Comparison of ENCODE assay signal across 8 cellular contexts in genomic region chr16:14974656-14975417, GRCh38. TPM values are rescaled to one million over a fixed set of nuclear protein-coding genes. Genes with fewer than 3 reads are reported as not detected.
DNase-seq lines count a peak whose midpoint lies in the region; ATAC-seq, FAIRE-seq and TF ChIP-seq lines count a peak whose summit lies in the region.
"Not testable (repeated sequence)": the region's sequence is repeated elsewhere in the genome, so short reads cannot be mapped to it uniquely, and the experiment has no call there.

PDXDC1 (plus strand) TSS chr16:14975026; CDS start chr16:14975200, 174 bp downstream.

- peak within 1 kb of the TSS; percentile 85 to 92 for H3K4me3 ChIP-seq in kidney (ENCODE audit: low read length in 2 of 2)

- not testable (repeated sequence) for FAIRE-seq in kidney (lab: Jason Lieb, UNC)

- peak; percentile 90 to 93 for DNase-seq in AML-193 (lab: John Stamatoyannopoulos, UW)
- peak; percentile 79 for DNase-seq in NCI-H510A (lab: John Stamatoyannopoulos, UW)
- DNase-seq in activated CD4-positive, alpha-beta T cell treated with anti-CD3 and anti-CD28 coated beads for 1 hour, result peak; percentile 95
- DNase-seq in cerebellar nuclear complex (lab: John Stamatoyannopoulos, UW), result peak; percentile 42 to 75
- peak; percentile 99 for DNase-seq in kidney
- DNase-seq in stimulated activated CD4-positive, alpha-beta T cell treated with anti-CD3 and anti-CD28 coated beads, Interleukin-15, amount 100 ng/mL, for 1 hour (ENCODE audit: low read depth in 1 of 2, low spot score in 1 of 2), result peak; percentile 98 to 99

- H3K4me1 ChIP-seq in kidney (ENCODE audit: control insufficient read depth in 1 of 2, insufficient read depth in 1 of 2, low read depth in 1 of 2, low read length in 2 of 2), result peaks cover 0 to 14% of the 10 kb centered on the region in 2 donors

- intact Hi-C loops in kidney (cut with DNase I), result not testable (repeated sequence)

- TF ChIP-seq CTCF in kidney (IDR thresholded peaks at IDR 0.05; ENCODE audit: borderline replicate concordance, extremely low read depth, insufficient read depth), result not testable (repeated sequence)

- TF ChIP-seq POLR2A in GM19193 (IDR thresholded peaks at IDR 0.05; ENCODE audit: extremely low read depth, insufficient read depth, insufficient read length), result peak; percentile 79

- peak within 1 kb of the TSS; percentile 85 to 89 for H3K9ac ChIP-seq in kidney (ENCODE audit: low read length in 2 of 2)

- peak within 1 kb of the TSS; percentile 93 to 94 for H3K27ac ChIP-seq in kidney (ENCODE audit: low read depth in 2 of 2, low read length in 2 of 2)

- peak; percentile 93 for ATAC-seq in HG03432 (IDR thresholded peaks at IDR 0.05; ENCODE audit: unreplicated experiment)

- not testable (repeated sequence) for H3K36me3 ChIP-seq in kidney (ENCODE audit: control insufficient read depth in 1 of 2, insufficient read depth in 2 of 2, low read length in 2 of 2)

- H3K9me3 ChIP-seq in kidney (ENCODE audit: control insufficient read depth in 1 of 2, low read length in 2 of 2), result not testable (repeated sequence)

RNA-seq across cellular contexts. Expression of gene PDXDC1, which starts in this region (rescaled TPM):
- 113 TPM for total RNA-seq in kidney
- 56.5 TPM for polyA plus RNA-seq in kidney (ENCODE audit: insufficient read depth, low read depth, low replicate concordance)

Comparison
In these comparisons a context has a peak if more than half of its experiments do, and no peak if none do; other contexts are left out.
1. Peak in every context shown above with its lines: DNase-seq, ATAC-seq, H3K4me3 ChIP-seq and H3K27ac ChIP-seq.